Comparison of ENCODE assay signal across 19 cellular contexts in genomic region chr5:93600409-93601052, GRCh38. TPM values are rescaled to one million over a fixed set of nuclear protein-coding genes. Genes with fewer than 3 reads are reported as not detected.
DNase-seq lines count a peak whose midpoint lies in the region; FAIRE-seq and TF ChIP-seq lines count a peak whose summit lies in the region.
"Had no signal": no experiment of that assay in that cellular context is flagged by ENCODE, and none has a peak within 500 bp of the region (broad histone marks: within the 10 kb centered on the region; RNA-seq: fewer than 3 reads in every experiment).

No MANE protein-coding gene starts in this region.

- H3K4me3 ChIP-seq in HEK293 (ENCODE audit: low read depth, low read length) (no peak overlapping the region), WI38 (ENCODE audit: low read depth, low read length) (peak overlapping the region; percentile 54), kidney (ENCODE audit: low read length in 2 of 2) (peak overlapping the region in 1 of 2 donors; percentile 51), skeletal muscle satellite cell (ENCODE audit: low read length) (peak overlapping the region; percentile 13)
- H3K4me3 ChIP-seq: coronary artery, heart left ventricle had no signal

- POLR2A ChIA-PET in HEK293 (lab: Yijun Ruan, JAX) = interaction anchor here (1.9 kb wide), 1 partner anchor 14 kb away, joined by 8 read pairs; no protein-coding TSS in a partner anchor

- H3K4me1 ChIP-seq in HEK293 (ENCODE audit: control insufficient read depth, insufficient read depth, low read length) (peaks cover 39% of the 10 kb centered on the region), kidney (ENCODE audit: control insufficient read depth in 1 of 2, insufficient read depth in 1 of 2, low read depth in 1 of 2, low read length in 2 of 2) (peaks cover 0 to 5% of the 10 kb centered on the region in 2 donors), skeletal muscle satellite cell (ENCODE audit: control insufficient read depth, insufficient read depth, low read length) (peaks cover 9% of the 10 kb centered on the region)

- CTCF ChIA-PET in HEK293 (lab: Yijun Ruan, JAX) = interaction anchor here (0.7 to 2.6 kb wide), 2 partner anchors 89 to 200 kb away, joined by 3 to 16 read pairs; no protein-coding TSS in a partner anchor

- H3K27me3 ChIP-seq in skeletal muscle satellite cell (ENCODE audit: control insufficient read depth, insufficient read depth, low read length) = no peaks in the 10 kb centered on the region

- H3K36me3 ChIP-seq in HEK293 (ENCODE audit: control insufficient read depth in 2 of 2, insufficient read depth in 1 of 2, low read length in 2 of 2) = no peaks in the 10 kb centered on the region
- no peaks in the 10 kb centered on the region for H3K36me3 ChIP-seq in kidney (ENCODE audit: control insufficient read depth in 1 of 2, insufficient read depth in 2 of 2, low read length in 2 of 2)
- H3K36me3 ChIP-seq in skeletal muscle satellite cell (ENCODE audit: insufficient read depth, low read length) = peaks cover 3% of the 10 kb centered on the region
- H3K36me3 ChIP-seq: heart left ventricle had no signal

- H3K27ac ChIP-seq in HEK293 (ENCODE audit: extremely low read depth, low read depth, low read length) (peak overlapping the region; percentile 57), kidney (ENCODE audit: low read depth in 2 of 2, low read length in 2 of 2) (peak overlapping the region; percentile 39 to 56)
- H3K27ac ChIP-seq: coronary artery, heart left ventricle, HL-60 had no signal

- H3K4me2 ChIP-seq in skeletal muscle satellite cell (ENCODE audit: low read length) = peak overlapping the region; percentile 24

- no peaks in the 10 kb centered on the region for H3K9me3 ChIP-seq in HEK293 (ENCODE audit: control insufficient read depth, insufficient read depth, low read depth, low read length)
- H3K9me3 ChIP-seq in kidney (ENCODE audit: control insufficient read depth in 1 of 2, low read length in 2 of 2) = no peaks in the 10 kb centered on the region
- H3K9me3 ChIP-seq in skeletal muscle satellite cell (replicated peaks; ENCODE audit: low read length) = no peaks in the 10 kb centered on the region

- no peak for FAIRE-seq in kidney (lab: Jason Lieb, UNC)

- intact Hi-C loops in kidney (cut with DNase I) = loop anchor here (10.0 kb wide), 1 partner anchor 204 kb away; no protein-coding TSS in a partner anchor

- H3K9ac ChIP-seq in kidney (ENCODE audit: low read length in 2 of 2) (no peak overlapping the region), skeletal muscle satellite cell (ENCODE audit: low read depth, low read length) (no peak overlapping the region)

- DNase-seq in kidney (no peak), NAMALWA (ENCODE audit: low spot score) (no peak), NCI-H2029 treated with DMSO at 0.1 percent for 48 hours (lab: John Stamatoyannopoulos, UW) (no peak), NCI-H1436 treated with DMSO at 0.1 percent for 48 hours (lab: John Stamatoyannopoulos, UW) (no peak), SIG-M5 (lab: John Stamatoyannopoulos, UW) (no peak)
- DNase-seq: AML-193, heart left ventricle, HFFc6, islet precursor cell, KG1, midbrain, NCI-H1694 treated with DMSO at 0.1 percent for 48 hours, NCI-H510A treated with DMSO at 0.1 percent for 48 hours had no signal

- TF ChIP-seq CTCF in HEK293 (tag by site-specific recombination; IDR thresholded peaks at IDR 0.05) (no peak), WI38 (IDR thresholded peaks at IDR 0.05; ENCODE audit: low read depth, low read length) (no peak), kidney (IDR thresholded peaks at IDR 0.05; ENCODE audit: borderline replicate concordance, extremely low read depth, insufficient read depth) (no peak)

TF ChIP-seq in HEK293, 187 proteins besides CTCF, POLR2A, EP300 and RAD21 (continues in another document):
- TF ChIP-seq, protein P1, sequence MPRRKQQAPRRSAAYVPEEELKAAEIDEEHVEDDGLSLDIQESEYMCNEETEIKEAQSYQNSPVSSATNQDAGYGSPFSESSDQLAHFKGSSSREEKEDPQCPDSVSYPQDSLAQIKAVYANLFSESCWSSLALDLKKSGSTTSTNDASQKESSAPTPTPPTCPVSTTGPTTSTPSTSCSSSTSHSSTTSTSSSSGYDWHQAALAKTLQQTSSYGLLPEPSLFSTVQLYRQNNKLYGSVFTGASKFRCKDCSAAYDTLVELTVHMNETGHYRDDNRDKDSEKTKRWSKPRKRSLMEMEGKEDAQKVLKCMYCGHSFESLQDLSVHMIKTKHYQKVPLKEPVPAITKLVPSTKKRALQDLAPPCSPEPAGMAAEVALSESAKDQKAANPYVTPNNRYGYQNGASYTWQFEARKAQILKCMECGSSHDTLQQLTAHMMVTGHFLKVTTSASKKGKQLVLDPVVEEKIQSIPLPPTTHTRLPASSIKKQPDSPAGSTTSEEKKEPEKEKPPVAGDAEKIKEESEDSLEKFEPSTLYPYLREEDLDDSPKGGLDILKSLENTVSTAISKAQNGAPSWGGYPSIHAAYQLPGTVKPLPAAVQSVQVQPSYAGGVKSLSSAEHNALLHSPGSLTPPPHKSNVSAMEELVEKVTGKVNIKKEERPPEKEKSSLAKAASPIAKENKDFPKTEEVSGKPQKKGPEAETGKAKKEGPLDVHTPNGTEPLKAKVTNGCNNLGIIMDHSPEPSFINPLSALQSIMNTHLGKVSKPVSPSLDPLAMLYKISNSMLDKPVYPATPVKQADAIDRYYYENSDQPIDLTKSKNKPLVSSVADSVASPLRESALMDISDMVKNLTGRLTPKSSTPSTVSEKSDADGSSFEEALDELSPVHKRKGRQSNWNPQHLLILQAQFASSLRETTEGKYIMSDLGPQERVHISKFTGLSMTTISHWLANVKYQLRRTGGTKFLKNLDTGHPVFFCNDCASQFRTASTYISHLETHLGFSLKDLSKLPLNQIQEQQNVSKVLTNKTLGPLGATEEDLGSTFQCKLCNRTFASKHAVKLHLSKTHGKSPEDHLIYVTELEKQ (tag by site-specific recombination; IDR thresholded peaks at IDR 0.05; ENCODE audit: borderline replicate concordance) = 0 out of 2 replicates have a peak, but pooled peaks have one; percentile 46
- TF ChIP-seq ZBTB21 (tag by site-specific recombination; IDR thresholded peaks at IDR 0.05) = no peak
- no peak for TF ChIP-seq ZNF596 (tag by site-specific recombination; IDR thresholded peaks at IDR 0.05)
- TF ChIP-seq ZNF121 (tag by site-specific recombination; IDR thresholded peaks at IDR 0.05) = no peak
- TF ChIP-seq AEBP2 (tag by site-specific recombination; IDR thresholded peaks at IDR 0.05; ENCODE audit: borderline replicate concordance) = no peak
- TF ChIP-seq ATF2 (tag by site-specific recombination; IDR thresholded peaks at IDR 0.05; ENCODE audit: low read depth) = no peak
- TF ChIP-seq ZNF138 (tag by site-specific recombination; IDR thresholded peaks at IDR 0.05; ENCODE audit: borderline replicate concordance) = no peak
- TF ChIP-seq ZNF146 (tag by site-specific recombination; IDR thresholded peaks at IDR 0.05) = no peak
- TF ChIP-seq ZNF214 (tag by site-specific recombination; IDR thresholded peaks at IDR 0.05; ENCODE audit: borderline replicate concordance) = no peak
- TF ChIP-seq, protein P2, sequence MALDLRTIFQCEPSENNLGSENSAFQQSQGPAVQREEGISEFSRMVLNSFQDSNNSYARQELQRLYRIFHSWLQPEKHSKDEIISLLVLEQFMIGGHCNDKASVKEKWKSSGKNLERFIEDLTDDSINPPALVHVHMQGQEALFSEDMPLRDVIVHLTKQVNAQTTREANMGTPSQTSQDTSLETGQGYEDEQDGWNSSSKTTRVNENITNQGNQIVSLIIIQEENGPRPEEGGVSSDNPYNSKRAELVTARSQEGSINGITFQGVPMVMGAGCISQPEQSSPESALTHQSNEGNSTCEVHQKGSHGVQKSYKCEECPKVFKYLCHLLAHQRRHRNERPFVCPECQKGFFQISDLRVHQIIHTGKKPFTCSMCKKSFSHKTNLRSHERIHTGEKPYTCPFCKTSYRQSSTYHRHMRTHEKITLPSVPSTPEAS (tag by site-specific recombination; IDR thresholded peaks at IDR 0.05) = no peak
- TF ChIP-seq SALL2 (tag by site-specific recombination; IDR thresholded peaks at IDR 0.05; ENCODE audit: borderline replicate concordance) = no peak
- TF ChIP-seq ZNF530 (tag by site-specific recombination; IDR thresholded peaks at IDR 0.05; ENCODE audit: low read depth) = no peak
- TF ChIP-seq ZNF701 (tag by site-specific recombination; IDR thresholded peaks at IDR 0.05) = no peak

RNA-seq across cellular contexts. Expression of gene NR2F1, which starts 17.5 kb away (rescaled TPM):
- 49.5 TPM for total RNA-seq in kidney
- 22.8 TPM for polyA plus RNA-seq in kidney (ENCODE audit: insufficient read depth, low read depth, low replicate concordance)
- total RNA-seq in skeletal muscle satellite cell (2012; rRNA removed) = 15.7 and 19.5 TPM in 2 replicates
- total RNA-seq: activated T-helper 1 cell treated with anti-CD3 and anti-CD28 coated beads, Interleukin-12 subunit alpha, Interleukin-12 subunit beta, Interleukin-2, Interleukin-4 antibody, amounts not matched to agents 30 ng/mL and 10 ng/mL and 1 ng/mL, durations not matched to agents 14 hours and 24 hours and 36 hours had no signal

RNA-seq across cellular contexts. Expression of gene NR2F1-AS1, which starts 19.5 kb away (rescaled TPM):
- total RNA-seq in kidney = 13.0 TPM
- polyA plus RNA-seq in kidney (ENCODE audit: insufficient read depth, low read depth, low replicate concordance) = 16.0 TPM
- total RNA-seq in skeletal muscle satellite cell (2012; rRNA removed) = 11.6 and 18.8 TPM in 2 replicates
- total RNA-seq: activated T-helper 1 cell treated with anti-CD3 and anti-CD28 coated beads, Interleukin-12 subunit alpha, Interleukin-12 subunit beta, Interleukin-2, Interleukin-4 antibody, amounts not matched to agents 30 ng/mL and 10 ng/mL and 1 ng/mL, durations not matched to agents 14 hours and 24 hours and 36 hours had no signal
